ENCODE assay signal across 8 cellular contexts in the genomic region with DNA sequence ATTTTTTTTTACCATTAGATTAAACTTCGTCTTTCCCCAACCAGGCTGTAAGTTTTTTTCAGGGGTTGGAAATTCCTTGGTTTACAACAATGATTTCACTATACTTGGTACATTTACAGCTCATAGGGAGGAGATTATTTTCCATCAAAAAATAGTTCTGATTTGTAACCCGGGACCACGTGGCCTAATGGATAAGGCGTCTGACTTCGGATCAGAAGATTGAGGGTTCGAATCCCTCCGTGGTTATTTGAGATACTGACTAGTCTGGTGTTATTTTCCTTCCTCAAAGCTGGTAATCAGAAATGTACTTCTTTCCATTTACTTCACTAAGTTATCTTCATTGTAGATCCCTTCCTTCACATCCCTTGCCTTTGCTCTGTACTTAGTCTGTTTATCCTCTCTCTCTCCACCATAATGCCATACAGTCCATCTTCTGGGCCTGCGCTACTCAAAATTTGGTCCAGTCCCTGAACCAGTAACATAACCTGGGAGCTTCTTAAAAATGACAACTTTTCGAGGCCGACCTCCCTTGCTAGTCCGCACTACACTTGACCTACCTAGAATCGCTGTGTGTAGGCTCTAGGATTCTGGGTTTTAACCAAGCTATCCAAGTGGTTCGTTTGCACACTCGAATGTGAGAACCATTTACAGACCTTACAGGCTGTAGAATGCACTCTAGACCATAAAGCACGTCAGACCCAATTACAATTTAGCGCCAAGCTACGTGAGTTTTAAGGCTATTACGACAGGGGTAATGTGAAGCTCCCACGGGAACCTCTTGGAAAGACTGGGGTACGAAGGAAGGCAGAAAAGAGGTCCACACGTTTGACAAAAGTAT. TPM values are rescaled to one million over a fixed set of nuclear protein-coding genes. Genes with fewer than 3 reads are reported as not detected.
DNase-seq lines count a peak whose midpoint lies in the region; ATAC-seq and TF ChIP-seq lines count a peak whose summit lies in the region.

No MANE protein-coding gene starts in this region.

- H3K79me2 ChIP-seq in MM.1S (ENCODE audit: low read length), result no peaks in the 10 kb centered on the region

- H3K27me3 ChIP-seq in MM.1S (replicated peaks; ENCODE audit: insufficient read depth, low read length), result no peaks in the 10 kb centered on the region
- H3K27me3 ChIP-seq in SJSA1 (replicated peaks), result no peaks in the 10 kb centered on the region
- no peaks in the 10 kb centered on the region for H3K27me3 ChIP-seq in right cardiac atrium (ENCODE audit: control insufficient read depth, insufficient read depth)
- peaks cover 10 to 46% (median 25%) of the 10 kb centered on the region in 3 donors for H3K27me3 ChIP-seq in gastrocnemius medialis

- no peak for TF ChIP-seq POLR2A in gastrocnemius medialis (IDR thresholded peaks at IDR 0.05)

- intact Hi-C loops in right cardiac atrium (cut with DNase I) (no loop called here), gastrocnemius medialis (cut with DNase I; ENCODE audit: low total_unique reads) (no loop called here)

- DNase-seq in AG10803 (ENCODE audit: low read depth) (peak; percentile 93), MM.1S (peak; percentile 77), SJSA1 (ENCODE audit: low read depth in 1 of 2, low spot score in 2 of 2) (peak; percentile 83 to 97), amniotic stem cell (lab: John Stamatoyannopoulos, UW) (peak; percentile 74), right cardiac atrium (peak in 1 of 3 donors; percentile 33), gastrocnemius medialis (no peak), retina (no peak)

- no peak for TF ChIP-seq CTCF in AG10803 (conservative IDR thresholded peaks at IDR 0.05; ENCODE audit: low read length)
- no peak for TF ChIP-seq CTCF in MM.1S (IDR thresholded peaks at IDR 0.05; ENCODE audit: low read length)
- no peak for TF ChIP-seq CTCF in gastrocnemius medialis (IDR thresholded peaks at IDR 0.05 in 4 of 5, conservative IDR thresholded peaks at IDR 0.05 in 1 of 5)

- peak overlapping the region; percentile 51; the same call in 1 of the 2 replicates for H3K9ac ChIP-seq in MM.1S (ENCODE audit: low read length)

- ATAC-seq in GM18909 (IDR thresholded peaks at IDR 0.05; ENCODE audit: poor library complexity, unreplicated experiment) (peak; percentile 52), right cardiac atrium (peak; percentile 80 to 82), gastrocnemius medialis (peak; percentile 72 to 81)

- no peaks in the 10 kb centered on the region for H3K9me2 ChIP-seq in MM.1S (replicated peaks; ENCODE audit: insufficient read depth, low read length)

- peak overlapping the region; percentile 59; the same call in 1 of the 2 replicates for H3K27ac ChIP-seq in MM.1S (ENCODE audit: low read length)
- H3K27ac ChIP-seq in SJSA1, result peak overlapping the region; percentile 38
- no peak overlapping the region for H3K27ac ChIP-seq in right cardiac atrium (ENCODE audit: low read length)
- H3K27ac ChIP-seq in gastrocnemius medialis, result peak overlapping the region in 1 of 4 donors; percentile 31

- in situ Hi-C loops in gastrocnemius medialis (cut with MboI; ENCODE audit: low sequenced_read_pairs in 4 of 4), result no loop called here

- H3F3A ChIP-seq in MM.1S (ENCODE audit: insufficient read depth, low read length), result peaks cover 22% of the 10 kb centered on the region

- peak overlapping the region; percentile 78; the same call in 1 of the 2 replicates for H3K4me2 ChIP-seq in MM.1S (ENCODE audit: low read depth, low read length)

- H3K4me3 ChIP-seq in AG10803 (ENCODE audit: low read length), result peak overlapping the region; percentile 75
- peak overlapping the region; percentile 71 for H3K4me3 ChIP-seq in MM.1S (ENCODE audit: low read length)
- H3K4me3 ChIP-seq in SJSA1, result peak overlapping the region; percentile 46
- H3K4me3 ChIP-seq in right cardiac atrium (ENCODE audit: low read length), result peak overlapping the region; percentile 54
- H3K4me3 ChIP-seq in gastrocnemius medialis, result peak overlapping the region; percentile 53 to 77 (median 58)

- H3K4me1 ChIP-seq in MM.1S (ENCODE audit: low read length), result no peaks in the 10 kb centered on the region
- H3K4me1 ChIP-seq in SJSA1 (replicated peaks), result no peaks in the 10 kb centered on the region
- no peaks in the 10 kb centered on the region for H3K4me1 ChIP-seq in right cardiac atrium (ENCODE audit: control insufficient read depth, insufficient read depth, low read length)
- peaks cover 0 to 9% of the 10 kb centered on the region in 2 donors for H3K4me1 ChIP-seq in gastrocnemius medialis

- WGBS in right cardiac atrium, result 55% methylated on average over 21 of the region's 21 CpGs

- H3K9me3 ChIP-seq in MM.1S (replicated peaks; ENCODE audit: insufficient read depth, low read length) (no peaks in the 10 kb centered on the region), SJSA1 (replicated peaks) (no peaks in the 10 kb centered on the region), right cardiac atrium (ENCODE audit: control insufficient read depth, low read length) (no peaks in the 10 kb centered on the region), gastrocnemius medialis (no peaks in the 10 kb centered on the region)

- H4K20me1 ChIP-seq in MM.1S (ENCODE audit: insufficient read depth, low read length), result no peaks in the 10 kb centered on the region

- H3K36me3 ChIP-seq in MM.1S (replicated peaks; ENCODE audit: insufficient read depth, low read length), result no peaks in the 10 kb centered on the region
- H3K36me3 ChIP-seq in SJSA1, result no peaks in the 10 kb centered on the region
- no peaks in the 10 kb centered on the region for H3K36me3 ChIP-seq in gastrocnemius medialis

- peak overlapping the region; percentile 99; the same call in 1 of the 2 replicates for H2AFZ ChIP-seq in MM.1S (ENCODE audit: low read length)

RNA-seq across cellular contexts. Expression of a gene that starts 42.1 kb away (rescaled TPM):
- 46.4 and 57.7 TPM in 2 replicates for total RNA-seq in SJSA1 (2014; rRNA removed; shearing (Covaris generic))
- 10 to 100 TPM in 3 of 4 donors, 1 to 10 TPM in 1; 7.2 to 24.3 (median 14.2) TPM for total RNA-seq in right cardiac atrium
- polyA plus RNA-seq in right cardiac atrium, result 7.8 TPM
- total RNA-seq in gastrocnemius medialis, result 1 to 10 TPM; 3.7 to 8.9 (median 4.4) TPM

Comparison
In these comparisons a context has a peak if more than half of its experiments do, and no peak if none do; other contexts are left out.
1. DNase-seq: peak in AG10803 (single experiment), MM.1S (single experiment), SJSA1 (2 of 2) and amniotic stem cell (single experiment); none in gastrocnemius medialis (0 of 2) and retina (single experiment).
2. Peak in every context shown above with its lines, with median percentiles within 50 percentile points of each other: H3K4me3 ChIP-seq and ATAC-seq.